Comparison of ENCODE assay signal across 28 cellular contexts in the genomic region with DNA sequence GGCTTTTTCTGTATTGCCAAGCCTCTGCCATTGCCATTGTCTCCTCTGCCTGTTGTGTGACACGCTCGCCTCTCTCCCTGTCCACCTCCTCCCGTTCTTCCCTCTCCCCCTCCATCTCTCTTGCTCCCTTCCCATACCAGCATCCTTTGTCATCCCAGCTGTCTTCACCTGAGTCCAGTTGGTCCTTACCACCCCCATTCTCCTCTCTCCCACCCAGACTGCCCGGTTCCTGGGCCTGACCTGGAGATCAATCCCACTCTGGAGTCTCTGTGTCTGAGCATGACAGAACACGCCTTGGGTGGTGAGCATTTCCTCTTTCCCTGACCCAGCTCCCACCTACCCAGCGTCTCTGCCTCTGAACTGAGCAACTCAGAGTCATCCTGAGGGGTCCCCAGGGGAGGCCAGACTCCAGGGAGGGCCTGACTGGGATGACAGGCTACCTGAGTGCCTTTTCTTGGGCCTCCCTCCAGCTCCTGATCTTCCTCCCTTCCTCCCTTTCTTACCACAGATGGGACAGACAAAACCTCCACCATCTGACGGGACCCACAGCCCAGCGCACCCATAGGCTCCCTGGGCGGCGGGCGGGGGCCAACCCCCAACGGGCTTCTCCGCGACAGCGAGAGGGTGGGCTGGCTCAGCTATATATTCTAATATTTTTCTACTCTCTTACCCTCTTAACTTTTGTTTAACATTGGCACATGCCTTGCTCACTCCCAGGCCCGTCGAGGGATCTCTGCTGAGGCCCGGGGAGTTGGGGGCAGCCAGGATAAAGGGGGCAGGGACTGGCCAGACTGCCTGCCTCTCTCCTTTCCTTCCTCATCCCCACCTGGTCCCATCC. TPM values are rescaled to one million over a fixed set of nuclear protein-coding genes. Genes with fewer than 3 reads are reported as not detected.
A peak's percentile ranks its signal among the peaks of the same experiment; 100 is the strongest.
DNase-seq lines count a peak whose midpoint lies in the region; ATAC-seq, FAIRE-seq and TF ChIP-seq lines count a peak whose summit lies in the region.
"Had no signal": no experiment of that assay in that cellular context is flagged by ENCODE, and none has a peak within 500 bp of the region (broad histone marks: within the 10 kb centered on the region; RNA-seq: fewer than 3 reads in every experiment).

No MANE protein-coding gene starts in this region.

- no peak for TF ChIP-seq EP300 in A549 (IDR thresholded peaks at IDR 0.05)

- H3K4me1 Mint-ChIP-seq in activated CD4-positive, alpha-beta T cell treated with anti-CD3 and anti-CD28 coated beads, Interleukin-2, amount 10 ng/mL, durations not matched to agents 24 days and 14 days = peaks cover 5% of the 10 kb centered on the region
- H3K4me1 Mint-ChIP-seq in T-helper 17 cell = peaks cover 8% of the 10 kb centered on the region

- no peak for FAIRE-seq in A549 (lab: Jason Lieb, UNC)

- H3K27ac ChIP-seq in A549 (peak overlapping the region in 1 of 2 experiments; percentile 2; a peak in 1 of 6 replicates), epithelial cell of prostate (peak overlapping the region; percentile 32)
- H3K27ac ChIP-seq: gastrocnemius medialis, hepatocyte, neutrophil, psoas muscle had no signal

- H3K9me3 Mint-ChIP-seq in activated CD4-positive, alpha-beta T cell treated with anti-CD3 and anti-CD28 coated beads, Interleukin-2, amount 10 ng/mL, durations not matched to agents 24 days and 14 days = no peaks in the 10 kb centered on the region
- H3K9me3 Mint-ChIP-seq: activated B cell treated with CpG ODN at 0.5 μM for 24 hours; activated CD4-positive, alpha-beta memory T cell treated with anti-CD3 and anti-CD28 coated beads for 36 hours; stimulated activated naive CD8-positive, alpha-beta T cell treated with anti-CD3 and anti-CD28 coated beads, Interleukin-15, Interleukin-2, amounts not matched to agents 100 ng/mL and 50 ng/mL, for 24 hours had no signal

- no peaks in the 10 kb centered on the region for H3K4me1 ChIP-seq in A549
- H3K4me1 ChIP-seq: gastrocnemius medialis, psoas muscle had no signal

- H3K4me2 ChIP-seq in A549 = no peak overlapping the region
- H3K4me2 ChIP-seq: hepatocyte had no signal

- no peak overlapping the region for H3K4me3 ChIP-seq in A549
- H3K4me3 ChIP-seq: gastrocnemius medialis, hepatocyte, psoas muscle had no signal

- intact Hi-C loops in activated CD4-positive, alpha-beta T cell treated with anti-CD3 and anti-CD28 coated beads, Interleukin-2, amount 10 ng/mL, durations not matched to agents 24 days and 14 days (cut with micrococcal nuclease) = no loop called here

- CTCF ChIA-PET in A549 (lab: Yijun Ruan, JAX) = interaction anchor here (0.7 to 5.4 kb wide), 13 partner anchors 8 to 296 kb away, joined by 3 to 50 read pairs (median 5); a partner anchor contains a TSS

- H3K4me3 Mint-ChIP-seq in activated CD4-positive, alpha-beta T cell treated with anti-CD3 and anti-CD28 coated beads, Interleukin-2, amount 10 ng/mL, durations not matched to agents 24 days and 14 days = no peak overlapping the region
- H3K4me3 Mint-ChIP-seq in T-helper 17 cell = peak overlapping the region; percentile 47
- H3K4me3 Mint-ChIP-seq: activated B cell treated with CpG ODN at 0.5 μM for 24 hours; activated CD4-positive, alpha-beta memory T cell treated with anti-CD3 and anti-CD28 coated beads for 36 hours; stimulated activated naive CD8-positive, alpha-beta T cell treated with anti-CD3 and anti-CD28 coated beads, Interleukin-15, Interleukin-2, amounts not matched to agents 100 ng/mL and 50 ng/mL, for 24 hours had no signal

- no peaks in the 10 kb centered on the region for H3K27me3 Mint-ChIP-seq in activated CD4-positive, alpha-beta T cell treated with anti-CD3 and anti-CD28 coated beads, Interleukin-2, amount 10 ng/mL, durations not matched to agents 24 days and 14 days
- no peaks in the 10 kb centered on the region for H3K27me3 Mint-ChIP-seq in T-helper 17 cell
- H3K27me3 Mint-ChIP-seq: activated B cell treated with CpG ODN at 0.5 μM for 24 hours; activated CD4-positive, alpha-beta memory T cell treated with anti-CD3 and anti-CD28 coated beads for 36 hours; stimulated activated naive CD8-positive, alpha-beta T cell treated with anti-CD3 and anti-CD28 coated beads, Interleukin-15, Interleukin-2, amounts not matched to agents 100 ng/mL and 50 ng/mL, for 24 hours had no signal

- ATAC-seq in A549 (peak; percentile 3 to 5; a peak in 2 of 6 replicates), T-helper 17 cell (no peak)
- ATAC-seq: gastrocnemius medialis, left lobe of liver, PC-3, psoas muscle had no signal

- peaks cover 48% of the 10 kb centered on the region for H3K36me3 Mint-ChIP-seq in activated CD4-positive, alpha-beta T cell treated with anti-CD3 and anti-CD28 coated beads, Interleukin-2, amount 10 ng/mL, durations not matched to agents 24 days and 14 days (ENCODE audit: low read depth)
- peaks cover 20% of the 10 kb centered on the region for H3K36me3 Mint-ChIP-seq in T-helper 17 cell (ENCODE audit: low read depth)

- peak overlapping the region; percentile 64 for H3K27ac Mint-ChIP-seq in activated CD4-positive, alpha-beta T cell treated with anti-CD3 and anti-CD28 coated beads, Interleukin-2, amount 10 ng/mL, durations not matched to agents 24 days and 14 days
- H3K27ac Mint-ChIP-seq in T-helper 17 cell = peak overlapping the region; percentile 88

- 92% methylated on average over 18 of the region's 18 CpGs for WGBS in A549 (ENCODE audit: missing lambda C conversion rate)

- no peak for TF ChIP-seq POLR2A in A549 (IDR thresholded peaks at IDR 0.05; ENCODE audit: low read length)

- POLR2A ChIA-PET in A549 (lab: Yijun Ruan, JAX) = interaction anchor here (0.6 to 3.5 kb wide), 3 partner anchors 8 to 47 kb away, joined by 3 to 22 read pairs (median 5); a partner anchor contains a TSS

- TF ChIP-seq RAD21 in A549 (conservative IDR thresholded peaks at IDR 0.05 in 1 of 2, IDR thresholded peaks at IDR 0.05 in 1 of 2) = no peak

- DNase-seq in activated CD4-positive, alpha-beta T cell treated with anti-CD3 and anti-CD28 coated beads, Interleukin-2, amount 10 ng/mL, durations not matched to agents 24 days and 14 days = no peak
- DNase-seq in activated CD4-positive, alpha-beta T cell treated with anti-CD3 and anti-CD28 coated beads, Interleukin-2, amount 50 U/mL, for 4 hours = no peak
- DNase-seq in A549 (ENCODE audit: low read depth in 1 of 2, low spot score in 1 of 2) (no peak), T-helper 17 cell (no peak), epithelial cell of prostate (ENCODE audit: low read depth, low spot score) (no peak), AML-193 (lab: John Stamatoyannopoulos, UW) (no peak), GM03348 (ENCODE audit: low spot score) (no peak), NCI-H446 treated with DMSO at 0.1 percent for 48 hours (lab: John Stamatoyannopoulos, UW) (no peak)
- DNase-seq: activated B cell treated with CpG ODN at 0.5 μM for 24 hours; activated CD4-positive, alpha-beta memory T cell treated with anti-CD3 and anti-CD28 coated beads for 36 hours; activated gamma-delta T cell; activated T-cell treated with anti-CD3 and anti-CD28 coated beads for 4 hours; cortex of kidney; DMS153; gastrocnemius medialis; GOT3; mesendoderm; NCI-H1092 treated with DMSO at 0.1 percent for 48 hours; NCI-H187 treated with DMSO at 0.1 percent for 48 hours; NCI-H526; NK-92 treated with Interleukin-12 subunit alpha and Interleukin-12 subunit beta, amount 100 ng/mL, for 24 hours; PC-3; SIG-M5 had no signal

- TF ChIP-seq CTCF in A549 (IDR thresholded peaks at IDR 0.05) = no peak

- H3K9me3 ChIP-seq in A549 = no peaks in the 10 kb centered on the region
- no peaks in the 10 kb centered on the region for H3K9me3 ChIP-seq in T-helper 17 cell (ENCODE audit: control insufficient read depth, low read length, poor library complexity, severe bottlenecking)
- H3K9me3 ChIP-seq: gastrocnemius medialis, neutrophil, psoas muscle had no signal

RNA-seq across cellular contexts. Expression of a gene that starts 7.7 kb away (rescaled TPM):
- 47.1 and 50.6 TPM in 2 replicates for total RNA-seq in activated CD4-positive, alpha-beta T cell treated with anti-CD3 and anti-CD28 coated beads, Interleukin-2, amount 10 ng/mL, durations not matched to agents 24 days and 14 days
- polyA plus RNA-seq in A549 (2011; rRNA removed) (73.0 and 103 TPM in 2 replicates), A549 (2017; fragmentation: RNase III; extraction: RNeasy Plus Mini Kit Qiagen cat#74134 plus additional on column Dnase treatment) (89.4 to 110 TPM (median 108 TPM) in 3 replicates)
- polyA plus RNA-seq in A549 (2012; cell fraction: cytosol; rRNA removed) = 72.7 and 76.5 TPM in 2 replicates
- 133 and 138 TPM in 2 replicates for polyA plus RNA-seq in A549 (2012; cell fraction: nucleus; rRNA removed)
- 77.6 and 78.1 TPM in 2 replicates for polyA minus RNA-seq in A549 (2011; rRNA and poly(A)+ RNA removed)
- 100 to 1,000 TPM; 113 to 127 TPM for total RNA-seq in T-helper 17 cell

RNA-seq across cellular contexts. Expression of a gene that starts 8.0 kb away (rescaled TPM):
- total RNA-seq in activated CD4-positive, alpha-beta T cell treated with anti-CD3 and anti-CD28 coated beads, Interleukin-2, amount 10 ng/mL, durations not matched to agents 24 days and 14 days = 36.0 and 38.7 TPM in 2 replicates
- 55.7 and 57.5 TPM in 2 replicates for polyA plus RNA-seq in A549 (2011; rRNA removed)
- 62.4 and 81.8 TPM in 2 replicates for polyA plus RNA-seq in A549 (2012; cell fraction: cytosol; rRNA removed)
- 48.3 and 60.2 TPM in 2 replicates for polyA plus RNA-seq in A549 (2012; cell fraction: nucleus; rRNA removed)
- 47.7 to 50.7 TPM (median 48.7 TPM) in 3 replicates for polyA plus RNA-seq in A549 (2017; fragmentation: RNase III; extraction: RNeasy Plus Mini Kit Qiagen cat#74134 plus additional on column Dnase treatment)
- polyA minus RNA-seq in A549 (2011; rRNA and poly(A)+ RNA removed) = 48.8 and 57.0 TPM in 2 replicates
- 10 to 100 TPM; 43.4 to 43.6 TPM for total RNA-seq in T-helper 17 cell

RNA-seq across cellular contexts. Expression of a gene that starts 23.4 kb away (rescaled TPM):
- total RNA-seq in activated CD4-positive, alpha-beta T cell treated with anti-CD3 and anti-CD28 coated beads, Interleukin-2, amount 10 ng/mL, durations not matched to agents 24 days and 14 days = 35.7 and 39.9 TPM in 2 replicates
- polyA plus RNA-seq in A549 (2011; rRNA removed) (29.1 and 35.6 TPM in 2 replicates), A549 (2017; fragmentation: RNase III; extraction: RNeasy Plus Mini Kit Qiagen cat#74134 plus additional on column Dnase treatment) (16.5 to 22.1 TPM (median 18.3 TPM) in 3 replicates)
- polyA plus RNA-seq in A549 (2012; cell fraction: cytosol; rRNA removed) = 37.1 and 59.9 TPM in 2 replicates
- 113 and 124 TPM in 2 replicates for polyA plus RNA-seq in A549 (2012; cell fraction: nucleus; rRNA removed)
- polyA minus RNA-seq in A549 (2011; rRNA and poly(A)+ RNA removed) = 13.2 and 18.9 TPM in 2 replicates
- total RNA-seq in T-helper 17 cell = 1,000 to 10,000 TPM; 1,082 to 1,318 TPM

RNA-seq across cellular contexts. Expression of a gene that starts 29.3 kb away (rescaled TPM):
- total RNA-seq in activated CD4-positive, alpha-beta T cell treated with anti-CD3 and anti-CD28 coated beads, Interleukin-2, amount 10 ng/mL, durations not matched to agents 24 days and 14 days = 42.0 and 46.1 TPM in 2 replicates
- polyA plus RNA-seq in A549 (2011; rRNA removed) = 21.6 and 35.1 TPM in 2 replicates
- polyA plus RNA-seq in A549 (2012; cell fraction: cytosol; rRNA removed) = 17.7 and 23.5 TPM in 2 replicates
- 94.8 and 104 TPM in 2 replicates for polyA plus RNA-seq in A549 (2012; cell fraction: nucleus; rRNA removed)
- 32.2 to 41.7 TPM (median 39.1 TPM) in 3 replicates for polyA plus RNA-seq in A549 (2017; fragmentation: RNase III; extraction: RNeasy Plus Mini Kit Qiagen cat#74134 plus additional on column Dnase treatment)
- polyA minus RNA-seq in A549 (2011; rRNA and poly(A)+ RNA removed) = 43.4 and 45.6 TPM in 2 replicates
- total RNA-seq in T-helper 17 cell = 100 to 1,000 TPM; 119 to 129 TPM

RNA-seq across cellular contexts. Expression of a gene that starts 41.0 kb away (rescaled TPM):
- total RNA-seq in activated CD4-positive, alpha-beta T cell treated with anti-CD3 and anti-CD28 coated beads, Interleukin-2, amount 10 ng/mL, durations not matched to agents 24 days and 14 days = 68.9 and 71.4 TPM in 2 replicates
- polyA plus RNA-seq in A549 (2011; rRNA removed) (82.1 and 101 TPM in 2 replicates), A549 (2017; fragmentation: RNase III; extraction: RNeasy Plus Mini Kit Qiagen cat#74134 plus additional on column Dnase treatment) (113 to 118 TPM (median 116 TPM) in 3 replicates)
- 180 and 241 TPM in 2 replicates for polyA plus RNA-seq in A549 (2012; cell fraction: cytosol; rRNA removed)
- polyA plus RNA-seq in A549 (2012; cell fraction: nucleus; rRNA removed) = 350 and 382 TPM in 2 replicates
- polyA minus RNA-seq in A549 (2011; rRNA and poly(A)+ RNA removed) = 102 and 120 TPM in 2 replicates
- total RNA-seq in T-helper 17 cell = 10 to 100 TPM; 64.2 to 93.2 TPM

Comparison
In these comparisons a context has a peak if more than half of its experiments do, and no peak if none do; other contexts are left out.
1. RNA of a gene that starts 23.4 kb away (total RNA-seq): 1,082 to 1,318 TPM in T-helper 17 cell; 35.7 to 39.9 TPM in activated CD4-positive, alpha-beta T cell treated with anti-CD3 and anti-CD28 coated beads, Interleukin-2, amount 10 ng/mL, durations not matched to agents 24 days and 14 days; every median in the first group is over 10 times any median in the second.